1 cellular context compared by ENCODE assay signal in the genomic region with DNA sequence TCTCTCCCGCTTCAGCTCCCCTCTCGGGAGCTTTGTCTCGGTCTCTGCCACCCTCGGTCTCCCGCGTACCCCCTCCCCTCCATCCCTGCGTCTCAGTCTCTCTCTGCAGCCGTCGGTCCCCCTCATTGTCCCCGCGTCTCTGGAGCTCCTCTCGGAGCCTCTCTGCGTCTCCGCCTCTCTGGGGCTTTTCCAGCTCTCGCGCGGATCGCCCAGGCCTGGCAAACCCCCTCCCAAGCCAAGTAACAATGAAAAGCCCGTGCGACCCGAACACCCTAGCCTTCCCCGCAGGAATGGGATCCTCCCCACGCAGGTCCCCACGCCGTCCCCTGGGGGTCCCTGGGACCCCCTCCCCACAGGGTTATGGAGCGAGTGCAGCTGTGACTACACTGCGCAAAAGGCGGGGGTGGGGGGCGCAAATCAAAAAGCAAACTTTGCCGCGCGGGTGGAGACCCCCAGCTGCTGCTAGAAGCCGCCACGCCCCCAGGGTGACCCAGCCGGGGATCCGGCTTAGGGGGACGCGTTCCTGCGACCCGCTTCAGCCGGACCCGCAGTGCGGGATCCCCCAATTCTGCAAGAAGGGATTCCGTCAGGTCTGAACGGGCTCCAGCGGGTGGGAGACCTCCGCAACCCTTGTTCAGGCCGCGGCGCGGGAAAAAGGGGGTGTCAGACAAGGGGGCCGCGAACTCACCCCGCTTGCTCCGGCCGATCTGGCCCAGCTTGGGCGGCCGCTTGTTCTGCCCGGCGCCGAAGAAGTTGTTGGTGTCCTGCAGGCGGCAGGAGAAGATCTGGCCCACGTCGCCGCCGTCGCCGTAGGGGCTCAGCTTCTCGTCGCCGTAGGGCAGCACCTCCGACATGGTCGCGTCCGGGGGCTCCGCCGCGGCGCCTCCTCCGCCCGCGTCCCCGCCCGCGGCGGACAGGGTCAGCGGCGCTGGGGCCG.
TF ChIP-seq lines count a peak whose summit lies in the region.

No MANE protein-coding gene starts in this region.

TF ChIP-seq in GM12878, 131 proteins besides CTCF, POLR2A, EP300 and RAD21:
- TF ChIP-seq FOXM1 (IDR thresholded peaks at IDR 0.05; ENCODE audit: low read depth, low read length) (no peak), HCFC1 (IDR thresholded peaks at IDR 0.05; ENCODE audit: low read length) (no peak), ASH2L (IDR thresholded peaks at IDR 0.05; ENCODE audit: borderline replicate concordance, low read depth) (no peak), SUZ12 (IDR thresholded peaks at IDR 0.05; ENCODE audit: unreplicated experiment) (peak; percentile 82), CEBPB (IDR thresholded peaks at IDR 0.05; ENCODE audit: borderline replicate concordance in 1 of 2, low read depth in 2 of 2, low read length in 2 of 2) (no peak)
